Comparison of ENCODE assay signal across 23 cellular contexts in the genomic region with DNA sequence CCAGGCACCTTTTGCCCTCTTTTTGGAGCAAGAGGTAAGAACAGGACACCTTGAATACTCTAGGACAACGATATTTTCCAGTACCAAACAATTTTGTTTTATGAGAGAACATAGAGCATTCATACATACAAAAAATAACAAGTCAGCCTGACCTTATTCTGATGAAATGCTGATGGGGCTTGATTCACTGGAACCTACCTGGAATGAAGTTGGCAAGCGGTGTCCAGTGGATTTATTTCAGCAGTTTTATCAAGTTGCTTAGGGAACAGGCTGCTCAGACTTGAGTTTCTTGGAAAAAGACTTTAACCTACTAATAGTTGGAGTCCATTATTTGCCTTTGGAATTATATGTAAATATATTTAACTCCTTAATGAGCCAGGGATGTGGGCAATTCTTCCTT.
"Had no signal": no experiment of that assay in that cellular context is flagged by ENCODE, and none has a peak within 500 bp of the region (broad histone marks: within the 10 kb centered on the region; RNA-seq: fewer than 3 reads in every experiment).

No MANE protein-coding gene starts in this region.

- H3K4me3 ChIP-seq: MG63 had no signal

- H3K9ac ChIP-seq: SK-N-SH had no signal

- H3K9me3 ChIP-seq: MG63, SK-N-SH had no signal

- DNase-seq: IMR-90, Karpas-422, KG1, MG63, NCI-H1092, NCI-H1105 treated with DMSO at 0.1 percent for 48 hours, NCI-H1417 treated with DMSO at 0.1 percent for 48 hours, NCI-H146, NCI-H1694 treated with DMSO at 0.1 percent for 48 hours, NCI-H1930, NCI-H2081, NCI-H2107, NCI-H2227 treated with DMSO at 0.1 percent for 48 hours, NCI-H524, NCI-H526 treated with DMSO at 0.1 percent for 48 hours, NCI-H748 treated with DMSO at 0.1 percent for 48 hours, PC-3, SHP77, SK-N-SH, SW 1271, T-cell had no signal

- ATAC-seq: Panc1, T-cell had no signal

- H3K4me2 ChIP-seq: SK-N-SH had no signal

- H3K27ac ChIP-seq: RWPE1 had no signal

- H3K27me3 ChIP-seq: MG63 had no signal

- H3K36me3 ChIP-seq: MG63 had no signal
